ENCODE assay signal across 10 cellular contexts in genomic region chr12:6751767-6752166, GRCh38. TPM values are rescaled to one million over a fixed set of nuclear protein-coding genes. Genes with fewer than 3 reads are reported as not detected.
DNase-seq lines count a peak whose midpoint lies in the region; ATAC-seq and TF ChIP-seq lines count a peak whose summit lies in the region.
"Had no signal": no experiment of that assay in that cellular context is flagged by ENCODE, and none has a peak within 500 bp of the region (broad histone marks: within the 10 kb centered on the region; RNA-seq: fewer than 3 reads in every experiment).

No MANE protein-coding gene starts in this region.

- TF ChIP-seq POLR2A in HCT116 (IDR thresholded peaks at IDR 0.05; ENCODE audit: borderline replicate concordance, extremely low read depth, insufficient read depth, insufficient read length) (no peak), testis (IDR thresholded peaks at IDR 0.05) (no peak)

- H3K4me3 ChIP-seq in HCT116 (replicated peaks in 1 of 2; ENCODE audit: low read depth in 1 of 2, low read length in 2 of 2) (peak overlapping the region; percentile 94 to 99), WERI-Rb-1 (ENCODE audit: low read depth, low read length) (peak overlapping the region; percentile 73; the same call in 1 of the 2 replicates), foreskin fibroblast (ENCODE audit: low read depth in 1 of 2, low read length in 2 of 2) (peak overlapping the region; percentile 85 to 87), skeletal muscle tissue (ENCODE audit: low read length in 3 of 3) (peak overlapping the region; percentile 96 to 98 (median 97)), testis (peak overlapping the region in 1 of 2 donors; percentile 91)

- CTCF ChIA-PET in HCT116 (lab: Charles Lee), result interaction anchor here (0.8 to 4.6 kb wide), 5 partner anchors 14 to 117 kb away, joined by 3 to 53 read pairs (median 16); partner anchors contain the start of genes COPS7A and PTMS

- no peaks in the 10 kb centered on the region for H3K9me2 ChIP-seq in HCT116 (ENCODE audit: insufficient read depth)

- H3K27me3 ChIP-seq in HCT116 (ENCODE audit: insufficient read depth, low read length) (no peaks in the 10 kb centered on the region), WERI-Rb-1 (ENCODE audit: insufficient read depth, low read depth, severe bottlenecking) (no peaks in the 10 kb centered on the region), skeletal muscle tissue (ENCODE audit: control insufficient read depth in 3 of 3, insufficient read depth in 3 of 3, low read length in 3 of 3) (no peaks in the 10 kb centered on the region), testis (no peaks in the 10 kb centered on the region)

- TF ChIP-seq RAD21 in HCT116 (IDR thresholded peaks at IDR 0.05; ENCODE audit: low read depth), result no peak

- H2AFZ ChIP-seq in HCT116 (ENCODE audit: low read depth, low read length, poor library complexity, severe bottlenecking), result no peak overlapping the region

- H3K9me3 ChIP-seq in HCT116 (ENCODE audit: control insufficient read depth in 1 of 2, insufficient read depth in 1 of 2, low read depth in 1 of 2, low read length in 2 of 2), result no peaks in the 10 kb centered on the region
- no peaks in the 10 kb centered on the region for H3K9me3 ChIP-seq in WERI-Rb-1 (ENCODE audit: severe bottlenecking)
- no peaks in the 10 kb centered on the region for H3K9me3 ChIP-seq in skeletal muscle tissue (ENCODE audit: control insufficient read depth in 3 of 3, low read length in 3 of 3)
- H3K9me3 ChIP-seq in testis, result no peaks in the 10 kb centered on the region

- peak overlapping the region; percentile 92 for H3K27ac ChIP-seq in HCT116 (ENCODE audit: low read depth, low read length)
- peak overlapping the region; percentile 97 for H3K27ac ChIP-seq in WERI-Rb-1
- peak overlapping the region; percentile 100 for H3K27ac ChIP-seq in skeletal muscle tissue (ENCODE audit: low read depth, low read length)
- peak overlapping the region in 1 of 2 donors; percentile 99 for H3K27ac ChIP-seq in testis

- BruUV-seq in HCT116 (replicated peaks; lab: Mats Ljungman, UMichigan), result no TSS peak

- TF ChIP-seq CTCF in HCT116 (IDR thresholded peaks at IDR 0.05 in 2 of 3, conservative IDR thresholded peaks at IDR 0.05 in 1 of 3; ENCODE audit: borderline replicate concordance in 1 of 3, insufficient read depth in 1 of 3, low read depth in 2 of 3, low read length in 2 of 3) (no peak), WERI-Rb-1 (IDR thresholded peaks at IDR 0.05; ENCODE audit: low read depth, low read length) (no peak), foreskin fibroblast (IDR thresholded peaks at IDR 0.05; ENCODE audit: low read depth, low read length) (no peak), testis (IDR thresholded peaks at IDR 0.05) (no peak)

- POLR2A ChIA-PET in HCT116 (lab: Charles Lee), result interaction anchor here (1.1 to 3.3 kb wide), 6 partner anchors 12 to 218 kb away, joined by 3 to 41 read pairs (median 6); partner anchors contain the start of genes COPS7A, GAPDH, PTMS and TPI1

- H3K9ac ChIP-seq in HCT116 (ENCODE audit: low read length) (peak overlapping the region; percentile 99), skeletal muscle tissue (ENCODE audit: low read depth in 1 of 3, low read length in 3 of 3) (peak overlapping the region; percentile 97 to 99 (median 99))

- intact Hi-C loops in HCT116 (cut with micrococcal nuclease) (loop anchor here (2.0 to 5.0 kb wide), 2 partner anchors 15 to 211 kb away; partner anchors contain the start of gene PTMS), testis (cut with DNase I; ENCODE audit: low total_unique reads) (no loop called here)

- DNase-seq in HCT116 (ENCODE audit: low read depth, low spot score) (no peak), WERI-Rb-1 (no peak), foreskin fibroblast (no peak), GM19240 (ENCODE audit: insufficient read length, low spot score) (no peak), occipital lobe (lab: John Stamatoyannopoulos, UW) (no peak), testis (no peak)
- DNase-seq: activated CD4-positive, CD25-positive, alpha-beta regulatory T cell treated with anti-CD3 and anti-CD28 coated beads, Interleukin-2, amount 50 U/mL, for 72 hours had no signal

- peak overlapping the region; percentile 76 for H3K4me2 ChIP-seq in HCT116 (ENCODE audit: low read length)

- peaks cover 31% of the 10 kb centered on the region for H3K79me2 ChIP-seq in HCT116 (ENCODE audit: insufficient read depth, low read length)

- H3K4me1 ChIP-seq in HCT116 (ENCODE audit: control insufficient read depth in 1 of 2, insufficient read depth in 2 of 2, low read length in 2 of 2) (peaks cover 14 to 27% of the 10 kb centered on the region in 2 experiments; a peak in 3 of 4 replicates), skeletal muscle tissue (ENCODE audit: control insufficient read depth in 3 of 3, insufficient read depth in 3 of 3, low read length in 3 of 3) (peaks cover 11 to 18% (median 18%) of the 10 kb centered on the region in 3 donors), testis (peaks cover 13% of the 10 kb centered on the region)

- ATAC-seq in HCT116, result no peak
- ATAC-seq in GM18517 (IDR thresholded peaks at IDR 0.05; ENCODE audit: unreplicated experiment), result no peak

- H3K36me3 ChIP-seq in HCT116 (ENCODE audit: control insufficient read depth in 1 of 2, insufficient read depth in 2 of 2, low read length in 2 of 2), result peaks cover 39 to 50% of the 10 kb centered on the region in 2 experiments; a peak in 3 of 4 replicates
- H3K36me3 ChIP-seq in WERI-Rb-1, result peaks cover 58% of the 10 kb centered on the region
- peaks cover 44 to 51% (median 49%) of the 10 kb centered on the region in 3 donors for H3K36me3 ChIP-seq in skeletal muscle tissue (ENCODE audit: control insufficient read depth in 3 of 3, insufficient read depth in 3 of 3, low read length in 3 of 3)
- H3K36me3 ChIP-seq in testis (ENCODE audit: low read depth, missing control alignments), result no peaks in the 10 kb centered on the region

- RAD21 ChIA-PET in HCT116 (lab: Charles Lee; ENCODE audit: low non-redundant PET in 1 of 2, low total read pairs in 2 of 2, uncharacterized antibody in 2 of 2, unreplicated experiment in 2 of 2), result interaction anchor here in 1 of 2 experiments (2.9 kb wide), 1 partner anchor 14 kb away, joined by 15 read pairs; the partner anchor contains the start of gene PTMS

- no peaks in the 10 kb centered on the region for H4K20me1 ChIP-seq in HCT116 (ENCODE audit: insufficient read depth)

- 59 to 68% methylated on average over 7 of the region's 7 CpGs for WGBS in testis, 2 donors

TF ChIP-seq in HCT116, 20 proteins besides CTCF, POLR2A, EP300 and RAD21:
- TF ChIP-seq JUND (IDR thresholded peaks at IDR 0.05) (no peak), FOSL1 (IDR thresholded peaks at IDR 0.05; ENCODE audit: low read depth) (no peak), ZBTB33 (IDR thresholded peaks at IDR 0.05; ENCODE audit: extremely low read depth, insufficient replicate concordance, low read length) (no peak)

RNA-seq across cellular contexts. Expression of gene MLF2, which starts 1.2 kb away (rescaled TPM):
- total RNA-seq in HCT116 (2021; ENCODE audit: unreplicated experiment) (309 TPM), skeletal muscle tissue (73.6 TPM), occipital lobe (81.4 TPM), testis (100 to 1,000 TPM; 211 to 242 TPM)
- 328 and 383 TPM in 2 replicates for polyA plus RNA-seq in HCT116 (2012)
- polyA plus RNA-seq in testis (ENCODE audit: insufficient read depth, low read depth, low replicate concordance), result 177 TPM

RNA-seq across cellular contexts. Expression of gene PTMS, which starts 14.4 kb away (rescaled TPM):
- total RNA-seq in HCT116 (2021; ENCODE audit: unreplicated experiment) (494 TPM), skeletal muscle tissue (40.2 TPM), occipital lobe (26.8 TPM), testis (10 to 100 TPM; 53.4 to 64.3 TPM)
- polyA plus RNA-seq in HCT116 (2012), result 414 and 526 TPM in 2 replicates
- 185 TPM for polyA plus RNA-seq in testis (ENCODE audit: insufficient read depth, low read depth, low replicate concordance)

RNA-seq across cellular contexts. Expression of gene LAG3, which starts 20.6 kb away (rescaled TPM):
- total RNA-seq in HCT116 (2021; ENCODE audit: unreplicated experiment) (3.3 TPM), skeletal muscle tissue (not detected), occipital lobe (not detected), testis (1 to 10 TPM; 4.1 to 7.1 TPM)
- polyA plus RNA-seq in HCT116 (2012), result 1.7 and 2.0 TPM in 2 replicates
- 6.3 TPM for polyA plus RNA-seq in testis (ENCODE audit: insufficient read depth, low read depth, low replicate concordance)

RNA-seq across cellular contexts. Expression of gene COPS7A, which starts 27.9 kb away (rescaled TPM):
- total RNA-seq in HCT116 (2021; ENCODE audit: unreplicated experiment), result 67.8 TPM
- 92.1 and 108 TPM in 2 replicates for polyA plus RNA-seq in HCT116 (2012)
- total RNA-seq in skeletal muscle tissue, result 30.8 TPM
- 37.1 TPM for total RNA-seq in occipital lobe
- total RNA-seq in testis, result 10 to 100 TPM; 68.3 to 82.4 TPM
- 69.4 TPM for polyA plus RNA-seq in testis (ENCODE audit: insufficient read depth, low read depth, low replicate concordance)

RNA-seq across cellular contexts. Expression of gene CD4, which starts 37.6 kb away (rescaled TPM):
- total RNA-seq in HCT116 (2021; ENCODE audit: unreplicated experiment) (0.42 TPM), skeletal muscle tissue (6.8 TPM), occipital lobe (2.3 TPM), testis (1 to 10 TPM; 2.0 to 4.5 TPM)
- 1.1 and 1.3 TPM in 2 replicates for polyA plus RNA-seq in HCT116 (2012)
- polyA plus RNA-seq in testis (ENCODE audit: insufficient read depth, low read depth, low replicate concordance), result 22.2 TPM
- total RNA-seq: pulmonary artery endothelial cell had no signal
